Comparison of ENCODE assay signal across 17 cellular contexts in genomic region chr5:107058239-107058638, GRCh38.
A peak's percentile ranks its signal among the peaks of the same experiment; 100 is the strongest.
DNase-seq lines count a peak whose midpoint lies in the region; ATAC-seq, FAIRE-seq and TF ChIP-seq lines count a peak whose summit lies in the region.
"Had no signal": no experiment of that assay in that cellular context is flagged by ENCODE, and none has a peak within 500 bp of the region (broad histone marks: within the 10 kb centered on the region; RNA-seq: fewer than 3 reads in every experiment).

No MANE protein-coding gene starts in this region.

- no peak for FAIRE-seq in GM12891 (lab: Jason Lieb, UNC)
- FAIRE-seq: K562 had no signal

- peak; percentile 9 for DNase-seq in LHCN-M2 (ENCODE audit: low read depth)
- DNase-seq in amniotic epithelial cell (ENCODE audit: low read depth) = peak; percentile 67
- DNase-seq in fibroblast of mammary gland (ENCODE audit: low read depth) = peak; percentile 4
- DNase-seq in iris pigment epithelial cell (ENCODE audit: low read depth) = peak; percentile 4
- no peak for DNase-seq in NCI-H2107 (lab: John Stamatoyannopoulos, UW)
- no peak for DNase-seq in GM12891 (ENCODE audit: insufficient read length, low spot score)
- DNase-seq: ACHN; CD4-positive, CD25-positive, alpha-beta regulatory T cell; DMS79; NCI-H1694 treated with DMSO at 0.1 percent for 48 hours; NCI-H446; NCI-H774; SHP77 treated with DMSO at 0.1 percent for 48 hours had no signal

- TF ChIP-seq POLR2A in GM12891 (IDR thresholded peaks at IDR 0.05; ENCODE audit: low read depth, low read length) = no peak

- ATAC-seq in HG02623 (IDR thresholded peaks at IDR 0.05; ENCODE audit: unreplicated experiment) = no peak
- ATAC-seq: GM23338, K562 had no signal

- no peak overlapping the region for H3K4me3 ChIP-seq in fibroblast of mammary gland (ENCODE audit: control insufficient read depth, low read depth, low read length)
- H3K4me3 ChIP-seq: GM23338, K562, PC-9 had no signal

- TF ChIP-seq CTCF in fibroblast of mammary gland (conservative IDR thresholded peaks at IDR 0.05; ENCODE audit: control insufficient read depth, insufficient read depth, low read depth, low read length) = no peak

TF ChIP-seq in GM12891, 5 proteins besides CTCF, POLR2A, EP300 and RAD21:
- TF ChIP-seq SPI1 (IDR thresholded peaks at IDR 0.05; ENCODE audit: low read depth, low read length) (no peak), POLR2AphosphoS5 (IDR thresholded peaks at IDR 0.05; ENCODE audit: low read depth, low read length) (no peak), TAF1 (IDR thresholded peaks at IDR 0.05; ENCODE audit: low read depth, low read length) (no peak), PAX5 (IDR thresholded peaks at IDR 0.05; ENCODE audit: insufficient read depth, low read length, severe bottlenecking) (no peak)

Comparison
In these comparisons a context has a peak if more than half of its experiments do, and no peak if none do; other contexts are left out.
1. DNase-seq: peak in LHCN-M2 (single experiment), amniotic epithelial cell (single experiment), fibroblast of mammary gland (single experiment) and iris pigment epithelial cell (single experiment); none in NCI-H2107 (single experiment) and GM12891 (single experiment).